In the genomic region with DNA sequence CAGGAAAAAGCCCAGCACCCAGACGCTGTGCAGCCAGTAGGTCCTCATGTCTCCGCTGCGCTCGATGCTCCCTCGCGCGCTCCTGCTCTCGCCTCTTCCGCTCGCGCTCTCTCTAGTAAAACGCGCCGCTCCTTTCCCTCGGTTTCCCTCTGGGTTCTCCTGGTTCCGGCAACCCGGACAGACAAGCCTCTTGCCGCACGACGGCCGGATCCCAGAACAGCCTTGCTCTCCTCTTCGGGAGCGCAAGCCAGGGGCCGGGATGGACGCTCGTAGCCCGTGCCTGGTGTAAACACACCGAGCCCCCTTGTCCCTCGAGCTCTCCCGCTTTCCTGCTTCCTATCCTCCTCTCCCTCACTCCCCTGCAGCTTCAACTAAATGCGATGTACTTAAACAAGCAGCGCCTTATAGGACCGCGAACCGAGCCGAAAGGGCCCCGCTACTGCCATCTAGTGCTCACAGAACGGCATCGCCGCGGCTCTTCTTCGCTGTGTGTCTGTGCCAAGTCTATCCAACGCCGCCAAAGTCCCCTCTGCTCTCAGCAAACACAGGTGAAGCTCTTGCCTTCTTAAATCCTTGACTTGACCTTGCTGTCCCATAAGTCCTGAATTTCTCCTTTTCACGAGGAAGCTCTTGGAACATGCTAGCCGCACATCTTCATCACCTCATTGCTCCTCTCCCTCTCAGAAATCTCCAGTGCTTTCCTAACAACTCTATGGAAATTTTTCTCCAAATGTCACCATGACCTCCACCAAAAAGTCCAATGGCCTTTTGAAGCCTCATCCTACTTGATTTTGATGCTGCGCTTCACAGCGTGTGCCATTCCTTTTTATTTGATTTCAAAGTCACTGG, we compare ENCODE assay signal across 1 cellular context.
TF ChIP-seq lines count a peak whose summit lies in the region.

No MANE protein-coding gene starts in this region.

TF ChIP-seq in HepG2, 621 proteins besides CTCF, POLR2A, EP300 and RAD21 (continued from another document):
- TF ChIP-seq STAG1 (CRISPR knock-in tag; IDR thresholded peaks at IDR 0.05): peak; percentile 54
- peak; percentile 15; the same call in 1 of the 2 replicates for TF ChIP-seq GABPB1 (CRISPR knock-in tag; IDR thresholded peaks at IDR 0.05)
- TF ChIP-seq ZNF564 (CRISPR knock-in tag; IDR thresholded peaks at IDR 0.05): no peak
- no peak for TF ChIP-seq POLR2AphosphoS2 (IDR thresholded peaks at IDR 0.05; ENCODE audit: low read depth, low read length)
- TF ChIP-seq SMAD3 (CRISPR knock-in tag; IDR thresholded peaks at IDR 0.05): 0 out of 2 replicates have a peak, but pooled peaks have one; percentile 30
- no peak for TF ChIP-seq KLF9 (CRISPR knock-in tag; IDR thresholded peaks at IDR 0.05; ENCODE audit: low read depth)
- TF ChIP-seq JARID2 (CRISPR knock-in tag; IDR thresholded peaks at IDR 0.05; ENCODE audit: insufficient replicate concordance): no peak
- TF ChIP-seq, protein P1, sequence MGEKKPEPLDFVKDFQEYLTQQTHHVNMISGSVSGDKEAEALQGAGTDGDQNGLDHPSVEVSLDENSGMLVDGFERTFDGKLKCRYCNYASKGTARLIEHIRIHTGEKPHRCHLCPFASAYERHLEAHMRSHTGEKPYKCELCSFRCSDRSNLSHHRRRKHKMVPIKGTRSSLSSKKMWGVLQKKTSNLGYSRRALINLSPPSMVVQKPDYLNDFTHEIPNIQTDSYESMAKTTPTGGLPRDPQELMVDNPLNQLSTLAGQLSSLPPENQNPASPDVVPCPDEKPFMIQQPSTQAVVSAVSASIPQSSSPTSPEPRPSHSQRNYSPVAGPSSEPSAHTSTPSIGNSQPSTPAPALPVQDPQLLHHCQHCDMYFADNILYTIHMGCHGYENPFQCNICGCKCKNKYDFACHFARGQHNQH (CRISPR knock-in tag; IDR thresholded peaks at IDR 0.05): no peak
- TF ChIP-seq, protein P2, sequence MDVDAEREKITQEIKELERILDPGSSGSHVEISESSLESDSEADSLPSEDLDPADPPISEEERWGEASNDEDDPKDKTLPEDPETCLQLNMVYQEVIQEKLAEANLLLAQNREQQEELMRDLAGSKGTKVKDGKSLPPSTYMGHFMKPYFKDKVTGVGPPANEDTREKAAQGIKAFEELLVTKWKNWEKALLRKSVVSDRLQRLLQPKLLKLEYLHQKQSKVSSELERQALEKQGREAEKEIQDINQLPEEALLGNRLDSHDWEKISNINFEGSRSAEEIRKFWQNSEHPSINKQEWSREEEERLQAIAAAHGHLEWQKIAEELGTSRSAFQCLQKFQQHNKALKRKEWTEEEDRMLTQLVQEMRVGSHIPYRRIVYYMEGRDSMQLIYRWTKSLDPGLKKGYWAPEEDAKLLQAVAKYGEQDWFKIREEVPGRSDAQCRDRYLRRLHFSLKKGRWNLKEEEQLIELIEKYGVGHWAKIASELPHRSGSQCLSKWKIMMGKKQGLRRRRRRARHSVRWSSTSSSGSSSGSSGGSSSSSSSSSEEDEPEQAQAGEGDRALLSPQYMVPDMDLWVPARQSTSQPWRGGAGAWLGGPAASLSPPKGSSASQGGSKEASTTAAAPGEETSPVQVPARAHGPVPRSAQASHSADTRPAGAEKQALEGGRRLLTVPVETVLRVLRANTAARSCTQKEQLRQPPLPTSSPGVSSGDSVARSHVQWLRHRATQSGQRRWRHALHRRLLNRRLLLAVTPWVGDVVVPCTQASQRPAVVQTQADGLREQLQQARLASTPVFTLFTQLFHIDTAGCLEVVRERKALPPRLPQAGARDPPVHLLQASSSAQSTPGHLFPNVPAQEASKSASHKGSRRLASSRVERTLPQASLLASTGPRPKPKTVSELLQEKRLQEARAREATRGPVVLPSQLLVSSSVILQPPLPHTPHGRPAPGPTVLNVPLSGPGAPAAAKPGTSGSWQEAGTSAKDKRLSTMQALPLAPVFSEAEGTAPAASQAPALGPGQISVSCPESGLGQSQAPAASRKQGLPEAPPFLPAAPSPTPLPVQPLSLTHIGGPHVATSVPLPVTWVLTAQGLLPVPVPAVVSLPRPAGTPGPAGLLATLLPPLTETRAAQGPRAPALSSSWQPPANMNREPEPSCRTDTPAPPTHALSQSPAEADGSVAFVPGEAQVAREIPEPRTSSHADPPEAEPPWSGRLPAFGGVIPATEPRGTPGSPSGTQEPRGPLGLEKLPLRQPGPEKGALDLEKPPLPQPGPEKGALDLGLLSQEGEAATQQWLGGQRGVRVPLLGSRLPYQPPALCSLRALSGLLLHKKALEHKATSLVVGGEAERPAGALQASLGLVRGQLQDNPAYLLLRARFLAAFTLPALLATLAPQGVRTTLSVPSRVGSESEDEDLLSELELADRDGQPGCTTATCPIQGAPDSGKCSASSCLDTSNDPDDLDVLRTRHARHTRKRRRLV (CRISPR knock-in tag; IDR thresholded peaks at IDR 0.05): no peak
- TF ChIP-seq MAFK (conservative IDR thresholded peaks at IDR 0.05 in 1 of 2, IDR thresholded peaks at IDR 0.05 in 1 of 2; ENCODE audit: low read length in 2 of 2): no peak
- TF ChIP-seq RFX5 (IDR thresholded peaks at IDR 0.05; ENCODE audit: low read depth, low read length): no peak
- TF ChIP-seq ESRRA (CRISPR knock-in tag; IDR thresholded peaks at IDR 0.05; ENCODE audit: low read depth): no peak
- TF ChIP-seq HDAC6 (IDR thresholded peaks at IDR 0.05; ENCODE audit: low read depth, low read length): no peak
- no peak for TF ChIP-seq ZSCAN30 (CRISPR knock-in tag; IDR thresholded peaks at IDR 0.05)
- no peak for TF ChIP-seq ZNF878 (CRISPR knock-in tag; IDR thresholded peaks at IDR 0.05)
- TF ChIP-seq, protein P3, sequence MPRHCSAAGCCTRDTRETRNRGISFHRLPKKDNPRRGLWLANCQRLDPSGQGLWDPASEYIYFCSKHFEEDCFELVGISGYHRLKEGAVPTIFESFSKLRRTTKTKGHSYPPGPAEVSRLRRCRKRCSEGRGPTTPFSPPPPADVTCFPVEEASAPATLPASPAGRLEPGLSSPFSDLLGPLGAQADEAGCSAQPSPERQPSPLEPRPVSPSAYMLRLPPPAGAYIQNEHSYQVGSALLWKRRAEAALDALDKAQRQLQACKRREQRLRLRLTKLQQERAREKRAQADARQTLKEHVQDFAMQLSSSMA (CRISPR knock-in tag; IDR thresholded peaks at IDR 0.05): no peak
- peak; percentile 68 for TF ChIP-seq XRCC5 (optimal IDR thresholded peaks at IDR 0.05; ENCODE audit: low read length)
